10 cellular contexts compared by ENCODE assay signal in the genomic region with DNA sequence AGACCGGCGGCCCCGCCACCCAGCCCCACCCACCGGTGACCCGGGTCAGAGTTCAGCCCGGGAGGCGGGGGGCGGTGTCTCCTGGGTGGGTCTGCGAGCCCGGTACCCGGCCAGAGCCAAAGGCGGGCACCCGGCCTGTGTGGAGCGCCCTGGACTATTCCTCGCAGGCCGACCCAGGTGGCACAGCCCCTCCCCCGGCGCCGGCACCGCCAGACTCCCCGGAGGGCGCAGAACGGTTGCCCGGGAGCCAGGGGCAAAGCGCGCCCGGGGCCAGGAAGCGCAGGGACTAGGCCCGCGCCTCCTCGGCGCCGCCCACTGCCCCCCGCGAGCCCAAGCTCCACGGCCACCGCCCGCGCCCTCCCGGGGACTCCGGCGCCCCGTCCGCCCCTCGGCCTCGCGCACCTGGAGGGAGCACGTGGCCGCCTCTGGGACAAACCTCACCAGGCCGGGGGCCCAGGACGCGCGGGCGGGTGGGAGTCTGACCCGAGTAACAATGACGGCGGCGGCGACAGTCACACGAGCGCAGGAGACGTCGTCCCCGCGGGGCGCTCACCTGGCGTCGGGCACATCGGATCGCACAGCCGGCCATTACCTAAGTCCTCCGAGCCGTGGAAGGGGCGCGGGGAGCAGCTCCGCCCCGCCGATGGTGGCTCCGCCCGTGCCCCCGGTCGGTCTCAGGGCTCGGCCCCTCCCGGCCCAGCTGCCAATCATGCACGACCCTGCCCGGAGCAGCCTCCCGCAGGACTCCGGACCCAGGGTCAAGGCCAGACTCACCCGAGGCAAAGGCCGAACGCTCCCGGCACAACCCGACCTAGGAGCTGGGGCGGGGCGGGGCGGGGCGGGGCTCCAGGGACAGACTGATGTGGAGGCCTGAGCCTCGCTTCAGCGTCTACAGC. TPM values are rescaled to one million over a fixed set of nuclear protein-coding genes. Genes with fewer than 3 reads are reported as not detected.
DNase-seq lines count a peak whose midpoint lies in the region; ATAC-seq, FAIRE-seq and TF ChIP-seq lines count a peak whose summit lies in the region.
"Had no signal": no experiment of that assay in that cellular context is flagged by ENCODE, and none has a peak within 500 bp of the region (broad histone marks: within the 10 kb centered on the region; RNA-seq: fewer than 3 reads in every experiment).

No MANE protein-coding gene starts in this region.

- TF ChIP-seq CTCF in astrocyte (IDR thresholded peaks at IDR 0.05; ENCODE audit: insufficient read depth, low read depth, low read length) (no peak), natural killer cell (IDR thresholded peaks at IDR 0.05) (no peak), GM20000 (IDR thresholded peaks at IDR 0.05; ENCODE audit: extremely low read depth, missing control alignments) (no peak)

- CTCF ChIA-PET in activated CD4-positive, alpha-beta memory T cell treated with anti-CD3 and anti-CD28 coated beads for 36 hours (lab: Charles Lee): interaction anchor here (1.6 kb wide), 1 partner anchor 23 kb away, joined by 8 read pairs; no protein-coding TSS in a partner anchor

- no peak overlapping the region for H3K27ac Mint-ChIP-seq in astrocyte (ENCODE audit: unreplicated experiment)
- no peak overlapping the region for H3K27ac Mint-ChIP-seq in natural killer cell
- no peak overlapping the region for H3K27ac Mint-ChIP-seq in activated CD4-positive, alpha-beta memory T cell treated with anti-CD3 and anti-CD28 coated beads for 36 hours
- H3K27ac Mint-ChIP-seq: T-helper 2 cell treated with Interferon-gamma antibody and Interleukin-4, amounts not matched to agents 5 μg/mL and 100 μg/mL, for 36 hours had no signal

- no peaks in the 10 kb centered on the region for H3K27me3 ChIP-seq in astrocyte (ENCODE audit: insufficient read depth, low read length)
- no peaks in the 10 kb centered on the region for H3K27me3 ChIP-seq in iPS-20b (ENCODE audit: insufficient read depth, low read length)

- H3K4me3 ChIP-seq in astrocyte (ENCODE audit: insufficient read depth, low read depth, low read length): no peak overlapping the region
- peak overlapping the region; percentile 58; the same call in 1 of the 2 replicates for H3K4me3 ChIP-seq in iPS-20b (ENCODE audit: low read length)
- peak overlapping the region; percentile 15 for H3K4me3 ChIP-seq in skeletal muscle cell (ENCODE audit: low read depth, low read length)

- peaks cover 51% of the 10 kb centered on the region for H3K4me1 ChIP-seq in astrocyte (ENCODE audit: insufficient read depth, low read length)
- peaks cover 7% of the 10 kb centered on the region; the same call in 1 of the 2 replicates for H3K4me1 ChIP-seq in iPS-20b (ENCODE audit: insufficient read depth, low read length)

- no peaks in the 10 kb centered on the region for H3K9me3 ChIP-seq in astrocyte (ENCODE audit: insufficient read depth, low read depth, low read length)
- no peaks in the 10 kb centered on the region for H3K9me3 ChIP-seq in iPS-20b (ENCODE audit: insufficient read depth, low read depth, low read length)

- DNase-seq in GM03348 (ENCODE audit: low spot score) (peak; percentile 58), astrocyte (ENCODE audit: low read depth) (no peak), skeletal muscle cell (ENCODE audit: low read depth) (no peak), natural killer cell (no peak), GM20000 (ENCODE audit: low spot score) (no peak), RKO (ENCODE audit: low spot score) (no peak)
- DNase-seq in activated CD4-positive, alpha-beta memory T cell treated with anti-CD3 and anti-CD28 coated beads for 36 hours: no peak
- DNase-seq: activated naive CD4-positive, alpha-beta T cell treated with anti-CD3 and anti-CD28 coated beads, Interleukin-2, amount 50 U/mL, for 16 hours had no signal

- H3K9me3 Mint-ChIP-seq in astrocyte (ENCODE audit: unreplicated experiment) (no peaks in the 10 kb centered on the region), natural killer cell (no peaks in the 10 kb centered on the region)
- H3K9me3 Mint-ChIP-seq in activated CD4-positive, alpha-beta memory T cell treated with anti-CD3 and anti-CD28 coated beads for 36 hours: no peaks in the 10 kb centered on the region
- H3K9me3 Mint-ChIP-seq: T-helper 2 cell treated with Interferon-gamma antibody and Interleukin-4, amounts not matched to agents 5 μg/mL and 100 μg/mL, for 36 hours had no signal

- H3K36me3 Mint-ChIP-seq in astrocyte (ENCODE audit: low read depth, unreplicated experiment) (peaks cover 2% of the 10 kb centered on the region), natural killer cell (no peaks in the 10 kb centered on the region)
- H3K36me3 Mint-ChIP-seq in activated CD4-positive, alpha-beta memory T cell treated with anti-CD3 and anti-CD28 coated beads for 36 hours: no peaks in the 10 kb centered on the region

- POLR2A ChIA-PET in activated CD4-positive, alpha-beta memory T cell treated with anti-CD3 and anti-CD28 coated beads for 36 hours (lab: Charles Lee): no interaction called here

- FAIRE-seq in astrocyte (lab: Jason Lieb, UNC): no peak

- H3K4me3 Mint-ChIP-seq in astrocyte (ENCODE audit: unreplicated experiment) (no peak overlapping the region), natural killer cell (no peak overlapping the region)
- H3K4me3 Mint-ChIP-seq in activated CD4-positive, alpha-beta memory T cell treated with anti-CD3 and anti-CD28 coated beads for 36 hours: no peak overlapping the region
- H3K4me3 Mint-ChIP-seq: T-helper 2 cell treated with Interferon-gamma antibody and Interleukin-4, amounts not matched to agents 5 μg/mL and 100 μg/mL, for 36 hours had no signal

- H3K36me3 ChIP-seq in astrocyte (ENCODE audit: insufficient read depth, low read length) (no peaks in the 10 kb centered on the region), iPS-20b (ENCODE audit: insufficient read depth, low read depth, low read length) (no peaks in the 10 kb centered on the region)

- H3K27me3 Mint-ChIP-seq in astrocyte (ENCODE audit: low read depth, unreplicated experiment) (no peaks in the 10 kb centered on the region), natural killer cell (ENCODE audit: low read depth in 2 of 2) (peaks cover 0 to 17% of the 10 kb centered on the region in 2 donors)
- H3K27me3 Mint-ChIP-seq in activated CD4-positive, alpha-beta memory T cell treated with anti-CD3 and anti-CD28 coated beads for 36 hours: peaks cover 7% of the 10 kb centered on the region

- no peak overlapping the region for H3K9ac ChIP-seq in astrocyte (ENCODE audit: low read length)
- no peak overlapping the region; the same call in 1 of the 2 replicates for H3K9ac ChIP-seq in iPS-20b (ENCODE audit: low read depth, low read length)

- H2AFZ ChIP-seq in astrocyte (ENCODE audit: low read depth, low read length): no peak overlapping the region

- ATAC-seq in natural killer cell: no peak

- H3K27ac ChIP-seq in astrocyte (ENCODE audit: low read depth, low read length) (no peak overlapping the region), iPS-20b (ENCODE audit: low read length) (no peak overlapping the region)

- H3K79me2 ChIP-seq in astrocyte (ENCODE audit: insufficient read depth, low read length): peaks cover 99% of the 10 kb centered on the region

- peak overlapping the region; percentile 39 for H3K4me2 ChIP-seq in astrocyte (ENCODE audit: low read length)

- H3K4me1 Mint-ChIP-seq in astrocyte (ENCODE audit: low read depth, unreplicated experiment) (peaks cover 27% of the 10 kb centered on the region), natural killer cell (peaks cover 0 to 5% of the 10 kb centered on the region in 2 donors)
- H3K4me1 Mint-ChIP-seq in activated CD4-positive, alpha-beta memory T cell treated with anti-CD3 and anti-CD28 coated beads for 36 hours (ENCODE audit: low read depth): no peaks in the 10 kb centered on the region

- intact Hi-C loops in natural killer cell (cut with micrococcal nuclease): no loop called here
- intact Hi-C loops in activated CD4-positive, alpha-beta memory T cell treated with anti-CD3 and anti-CD28 coated beads for 36 hours (cut with micrococcal nuclease): no loop called here

- peaks cover 90% of the 10 kb centered on the region for H4K20me1 ChIP-seq in astrocyte (ENCODE audit: insufficient read depth, low read length)

RNA-seq across cellular contexts. Expression of a gene that starts 7.5 kb away (rescaled TPM):
- 327 and 376 TPM in 2 replicates for total RNA-seq in astrocyte
- 10 to 100 TPM in 2 of 3 donors, 1 to 10 TPM in 1; 6.0 to 34.7 (median 18.9) TPM for total RNA-seq in natural killer cell
- 1 to 10 TPM; 6.3 to 8.3 TPM for total RNA-seq in activated CD4-positive, alpha-beta memory T cell treated with anti-CD3 and anti-CD28 coated beads for 36 hours

RNA-seq across cellular contexts. Expression of a gene that starts 26.8 kb away (rescaled TPM):
- 5.4 and 5.8 TPM in 2 replicates for total RNA-seq in astrocyte
- total RNA-seq in natural killer cell: 1 to 10 TPM; 3.1 to 5.0 (median 4.5) TPM
- total RNA-seq in activated CD4-positive, alpha-beta memory T cell treated with anti-CD3 and anti-CD28 coated beads for 36 hours: 1 to 10 TPM; 3.5 to 3.6 TPM

RNA-seq across cellular contexts. Expression of a gene that starts 29.8 kb away (rescaled TPM):
- 19.6 and 22.4 TPM in 2 replicates for total RNA-seq in astrocyte
- 1 to 10 TPM; 2.2 to 3.1 (median 2.2) TPM for total RNA-seq in natural killer cell
- total RNA-seq in activated CD4-positive, alpha-beta memory T cell treated with anti-CD3 and anti-CD28 coated beads for 36 hours: 10 to 100 TPM; 23.1 to 24.6 TPM

RNA-seq across cellular contexts. Expression of a gene that starts 38.5 kb away (rescaled TPM):
- total RNA-seq in astrocyte (29.1 and 36.4 TPM in 2 replicates), natural killer cell (1 to 10 TPM; 2.2 to 2.5 (median 2.4) TPM)
- 1 to 10 TPM; 9.1 to 9.7 TPM for total RNA-seq in activated CD4-positive, alpha-beta memory T cell treated with anti-CD3 and anti-CD28 coated beads for 36 hours

RNA-seq across cellular contexts. Expression of a gene that starts 43.2 kb away (rescaled TPM):
- total RNA-seq in astrocyte (47.9 and 48.3 TPM in 2 replicates), natural killer cell (100 to 1,000 TPM in 1 of 3 donors, 10 to 100 TPM in 2; 76.0 to 103 (median 78.1) TPM)
- 10 to 100 TPM; 41.2 to 41.7 TPM for total RNA-seq in activated CD4-positive, alpha-beta memory T cell treated with anti-CD3 and anti-CD28 coated beads for 36 hours
